Comparison of ENCODE assay signal across 8 cellular contexts in the genomic region with DNA sequence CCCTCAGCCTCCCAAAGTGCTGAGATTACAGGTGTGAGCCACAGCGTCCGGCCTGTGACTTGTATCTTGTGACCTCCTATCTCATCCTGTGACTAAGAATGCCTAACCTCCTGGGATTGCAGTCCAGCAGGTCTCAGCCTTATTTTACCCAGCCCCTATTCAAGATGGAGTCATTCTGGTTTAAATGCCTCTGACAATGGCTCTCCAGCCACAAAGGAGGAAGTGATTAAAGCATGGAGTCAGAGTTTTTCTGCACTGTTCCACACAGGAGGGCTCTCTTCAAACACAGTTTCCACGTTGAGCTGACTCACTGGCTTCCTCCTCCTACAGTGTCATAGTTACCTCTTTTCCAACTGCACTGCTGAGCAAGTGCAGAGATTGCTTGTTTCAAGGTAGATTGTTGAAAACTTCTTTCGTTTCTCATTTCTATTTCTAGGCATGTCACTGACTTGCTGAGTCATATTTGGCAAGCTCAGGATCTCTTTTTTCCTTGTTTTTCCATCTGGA. TPM values are rescaled to one million over a fixed set of nuclear protein-coding genes. Genes with fewer than 3 reads are reported as not detected.
DNase-seq lines count a peak whose midpoint lies in the region; ATAC-seq, FAIRE-seq and TF ChIP-seq lines count a peak whose summit lies in the region.

No MANE protein-coding gene starts in this region.

- CTCF ChIA-PET in endothelial cell of umbilical vein (lab: Charles Lee), result interaction anchor here (0.8 to 1.7 kb wide), 7 partner anchors 8 to 462 kb away, joined by 3 to 6 read pairs (median 5); no protein-coding TSS in a partner anchor

- intact Hi-C loops in endothelial cell of umbilical vein (cut with micrococcal nuclease), result loop anchor here (2.0 kb wide), 1 partner anchor 30 kb away; the partner anchor contains the start of gene SIPA1L1

- H3K27ac ChIP-seq in endothelial cell of umbilical vein (ENCODE audit: insufficient read depth, low read depth, low read length) (no peak overlapping the region), WERI-Rb-1 (no peak overlapping the region)

- H3K9me1 ChIP-seq in endothelial cell of umbilical vein (replicated peaks; ENCODE audit: control insufficient read depth, extremely low read depth, insufficient read depth, low read length), result no peaks in the 10 kb centered on the region

- H3K4me1 Mint-ChIP-seq in T-helper 17 cell, result no peaks in the 10 kb centered on the region

- TF ChIP-seq CTCF in GM12865 (IDR thresholded peaks at IDR 0.05; ENCODE audit: insufficient read depth, low read depth, low read length, missing control alignments), result no peak
- TF ChIP-seq CTCF in endothelial cell of umbilical vein (IDR thresholded peaks at IDR 0.05; ENCODE audit: extremely low read depth in 1 of 2, insufficient read depth in 1 of 2, low read depth in 1 of 2, low read length in 2 of 2), result no peak
- no peak for TF ChIP-seq CTCF in retinal pigment epithelial cell (conservative IDR thresholded peaks at IDR 0.05; ENCODE audit: low read depth, low read length)
- no peak for TF ChIP-seq CTCF in WERI-Rb-1 (IDR thresholded peaks at IDR 0.05; ENCODE audit: low read depth, low read length)

- H3K36me3 ChIP-seq in endothelial cell of umbilical vein (ENCODE audit: control insufficient read depth in 2 of 2, extremely low read depth in 1 of 2, insufficient read depth in 2 of 2, low read length in 2 of 2) (no peaks in the 10 kb centered on the region), WERI-Rb-1 (no peaks in the 10 kb centered on the region)

- BruUV-seq in endothelial cell of umbilical vein (replicated peaks; lab: Mats Ljungman, UMichigan), result no TSS peak

- peaks cover 6% of the 10 kb centered on the region for H3K27me3 Mint-ChIP-seq in T-helper 17 cell

- no peaks in the 10 kb centered on the region for H3K4me1 ChIP-seq in endothelial cell of umbilical vein (ENCODE audit: control insufficient read depth, extremely low read depth, insufficient read depth, low read length)

- no peaks in the 10 kb centered on the region for H3K9me3 ChIP-seq in T-helper 17 cell (ENCODE audit: control insufficient read depth, low read length, poor library complexity, severe bottlenecking)
- no peaks in the 10 kb centered on the region for H3K9me3 ChIP-seq in endothelial cell of umbilical vein (replicated peaks; ENCODE audit: control insufficient read depth, insufficient read depth, low read length)
- no peaks in the 10 kb centered on the region for H3K9me3 ChIP-seq in WERI-Rb-1 (ENCODE audit: severe bottlenecking)

- H3K9ac ChIP-seq in endothelial cell of umbilical vein (replicated peaks; ENCODE audit: extremely low read depth, insufficient read depth, low read length), result no peak overlapping the region

- no peak overlapping the region for H3K27ac Mint-ChIP-seq in T-helper 17 cell

- H4K20me1 ChIP-seq in endothelial cell of umbilical vein (replicated peaks; ENCODE audit: control insufficient read depth, extremely low read depth, insufficient read depth, low read length), result no peaks in the 10 kb centered on the region

- H3K79me2 ChIP-seq in endothelial cell of umbilical vein (ENCODE audit: control insufficient read depth, insufficient read depth, low read length), result no peaks in the 10 kb centered on the region

- POLR2A ChIA-PET in endothelial cell of umbilical vein (lab: Charles Lee), result no interaction called here

- ATAC-seq in HG02870 (IDR thresholded peaks at IDR 0.05; ENCODE audit: unreplicated experiment) (peak; percentile 68), T-helper 17 cell (peak; percentile 39), HG02798 (IDR thresholded peaks at IDR 0.05; ENCODE audit: poor library complexity, unreplicated experiment) (no peak)

- H2AFZ ChIP-seq in endothelial cell of umbilical vein (ENCODE audit: low read depth, low read length), result peak overlapping the region; percentile 3

- dilution Hi-C loops in endothelial cell of umbilical vein (cut with MboI; ENCODE audit: extremely low pct_ligation_motif_present, low sequenced_read_pairs), result no loop called here

- no peak overlapping the region for H3K4me2 ChIP-seq in endothelial cell of umbilical vein (ENCODE audit: insufficient read depth, low read length)

- peak; percentile 97 for FAIRE-seq in endothelial cell of umbilical vein (lab: Jason Lieb, UNC)

- peak; percentile 77 for DNase-seq in GM12865 (ENCODE audit: low read depth)
- no peak for DNase-seq in T-helper 17 cell
- DNase-seq in endothelial cell of umbilical vein (ENCODE audit: low read depth, low spot score), result peak; percentile 85
- DNase-seq in retinal pigment epithelial cell (ENCODE audit: low read depth), result peak; percentile 48
- DNase-seq in NCI-H526 (lab: John Stamatoyannopoulos, UW), result no peak
- no peak for DNase-seq in WERI-Rb-1

- H3K4me3 ChIP-seq in GM12865 (ENCODE audit: low read depth, low read length) (no peak overlapping the region), endothelial cell of umbilical vein (replicated peaks in 1 of 3; ENCODE audit: insufficient read depth in 1 of 3, low read depth in 1 of 3, low read length in 3 of 3) (no peak overlapping the region), retinal pigment epithelial cell (ENCODE audit: low read length) (no peak overlapping the region), WERI-Rb-1 (ENCODE audit: low read depth, low read length) (no peak overlapping the region)

- no peak for TF ChIP-seq POLR2A in endothelial cell of umbilical vein (IDR thresholded peaks at IDR 0.05; ENCODE audit: low read depth, low read length)

- no peak overlapping the region for H3K4me3 Mint-ChIP-seq in T-helper 17 cell

- H3K27me3 ChIP-seq in endothelial cell of umbilical vein (ENCODE audit: control insufficient read depth in 2 of 2, insufficient read depth in 2 of 2, low read length in 2 of 2) (no peaks in the 10 kb centered on the region), WERI-Rb-1 (ENCODE audit: insufficient read depth, low read depth, severe bottlenecking) (no peaks in the 10 kb centered on the region)

- H3K36me3 Mint-ChIP-seq in T-helper 17 cell (ENCODE audit: low read depth), result no peaks in the 10 kb centered on the region

TF ChIP-seq in endothelial cell of umbilical vein, 7 proteins besides CTCF, POLR2A, EP300 and RAD21:
- TF ChIP-seq JUN (IDR thresholded peaks at IDR 0.05; ENCODE audit: borderline replicate concordance, insufficient read depth, insufficient read length, low read depth) (peak; percentile 44), FOS (IDR thresholded peaks at IDR 0.05; ENCODE audit: borderline replicate concordance, insufficient read depth, low read length) (peak; percentile 93), MAX (IDR thresholded peaks at IDR 0.05; ENCODE audit: insufficient read depth, insufficient read length) (no peak), POLR2AphosphoS5 (IDR thresholded peaks at IDR 0.05; ENCODE audit: insufficient read depth, low read depth, low read length) (peak; percentile 33), MYC (IDR thresholded peaks at IDR 0.05; ENCODE audit: low read depth, low read length) (no peak), EZH2 (IDR thresholded peaks at IDR 0.05; ENCODE audit: borderline replicate concordance, low read depth, low read length, severe bottlenecking) (no peak), GATA2 (IDR thresholded peaks at IDR 0.05; ENCODE audit: insufficient read depth, insufficient read length, low read depth, low read length) (peak; percentile 41)

RNA-seq across cellular contexts. Expression of gene SIPA1L1, which starts 29.3 kb away (rescaled TPM):
- 10 to 100 TPM; 47.0 to 52.3 TPM for total RNA-seq in T-helper 17 cell
- total RNA-seq in endothelial cell of umbilical vein, result 26.6 and 28.5 TPM in 2 replicates
- polyA plus RNA-seq in endothelial cell of umbilical vein, result 11.4 and 13.3 TPM in 2 replicates
- polyA plus RNA-seq in endothelial cell of umbilical vein (2011; cell fraction: cytosol; rRNA removed), result 13.6 and 13.7 TPM in 2 replicates
- polyA plus RNA-seq in endothelial cell of umbilical vein (2011; cell fraction: nucleus; rRNA removed), result 38.6 and 40.2 TPM in 2 replicates
- 11.9 and 22.6 TPM in 2 replicates for polyA plus RNA-seq in endothelial cell of umbilical vein (2012)
- polyA minus RNA-seq in endothelial cell of umbilical vein, result 24.3 and 28.2 TPM in 2 replicates
- polyA minus RNA-seq in endothelial cell of umbilical vein (2011; cell fraction: cytosol; rRNA and poly(A)+ RNA removed), result 92.7 TPM
- polyA minus RNA-seq in endothelial cell of umbilical vein (2011; cell fraction: nucleus; rRNA and poly(A)+ RNA removed), result 39.8 and 54.1 TPM in 2 replicates

Comparison
In these comparisons a context has a peak if more than half of its experiments do, and no peak if none do; other contexts are left out.
1. DNase-seq: peak in GM12865 (single experiment), endothelial cell of umbilical vein (single experiment) and retinal pigment epithelial cell (single experiment); none in T-helper 17 cell (0 of 3), NCI-H526 (0 of 2) and WERI-Rb-1 (single experiment).